Comparison of ENCODE assay signal across 1 cellular context in the genomic region with DNA sequence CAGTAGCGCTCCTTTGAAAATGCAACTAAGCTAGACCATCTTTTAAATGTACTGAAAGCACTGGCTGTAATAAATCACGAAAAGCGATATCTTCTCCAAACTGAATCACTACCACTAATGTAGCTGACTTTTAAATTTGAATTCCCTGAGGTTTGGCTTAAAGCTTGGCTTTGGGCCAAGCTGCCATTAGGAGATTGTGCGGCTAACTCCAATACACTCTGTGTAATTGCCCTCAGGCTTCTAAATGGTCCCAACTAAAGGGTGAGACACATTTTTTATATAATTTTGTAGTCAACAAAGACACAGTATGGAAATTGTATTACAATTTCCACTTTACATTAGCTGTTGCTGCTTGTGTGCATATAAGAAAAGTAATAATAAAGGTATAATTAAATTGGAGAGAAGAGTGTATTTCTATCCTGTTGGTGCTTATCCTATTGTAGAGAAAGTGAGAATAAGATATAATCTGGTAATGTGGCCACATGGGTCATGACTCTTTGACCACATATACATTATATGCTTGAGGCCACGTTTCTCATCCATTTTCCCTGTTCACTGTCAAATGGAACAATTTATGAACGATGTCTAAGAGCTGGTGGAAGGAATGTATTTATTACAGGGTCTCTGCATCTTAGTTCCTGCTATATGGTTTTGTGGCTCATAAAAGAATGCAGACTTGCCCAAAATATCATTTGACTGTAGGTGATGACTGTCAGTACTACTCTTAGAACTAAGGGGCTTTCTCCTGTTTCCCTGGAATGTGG.
TF ChIP-seq lines count a peak whose summit lies in the region.

No MANE protein-coding gene starts in this region.

TF ChIP-seq in HEK293, 187 proteins besides CTCF, POLR2A, EP300 and RAD21 (continued from another document):
- peak; percentile 61; the same call in 1 of the 2 replicates for TF ChIP-seq PRDM4 (tag by site-specific recombination; IDR thresholded peaks at IDR 0.05)
- TF ChIP-seq GLI4 (tag by site-specific recombination; IDR thresholded peaks at IDR 0.05) = no peak
- no peak for TF ChIP-seq ZNF398 (tag by site-specific recombination; IDR thresholded peaks at IDR 0.05)
- peak; percentile 48; the same call in 1 of the 2 replicates for TF ChIP-seq ZNF449 (tag by site-specific recombination; IDR thresholded peaks at IDR 0.05)
- no peak for TF ChIP-seq ZNF169 (tag by site-specific recombination; IDR thresholded peaks at IDR 0.05)
- TF ChIP-seq ZNF670 (tag by site-specific recombination; IDR thresholded peaks at IDR 0.05; ENCODE audit: low read depth) = no peak
- TF ChIP-seq ZFHX2 (tag by site-specific recombination; conservative IDR thresholded peaks at IDR 0.05) = no peak
- TF ChIP-seq, protein P1, sequence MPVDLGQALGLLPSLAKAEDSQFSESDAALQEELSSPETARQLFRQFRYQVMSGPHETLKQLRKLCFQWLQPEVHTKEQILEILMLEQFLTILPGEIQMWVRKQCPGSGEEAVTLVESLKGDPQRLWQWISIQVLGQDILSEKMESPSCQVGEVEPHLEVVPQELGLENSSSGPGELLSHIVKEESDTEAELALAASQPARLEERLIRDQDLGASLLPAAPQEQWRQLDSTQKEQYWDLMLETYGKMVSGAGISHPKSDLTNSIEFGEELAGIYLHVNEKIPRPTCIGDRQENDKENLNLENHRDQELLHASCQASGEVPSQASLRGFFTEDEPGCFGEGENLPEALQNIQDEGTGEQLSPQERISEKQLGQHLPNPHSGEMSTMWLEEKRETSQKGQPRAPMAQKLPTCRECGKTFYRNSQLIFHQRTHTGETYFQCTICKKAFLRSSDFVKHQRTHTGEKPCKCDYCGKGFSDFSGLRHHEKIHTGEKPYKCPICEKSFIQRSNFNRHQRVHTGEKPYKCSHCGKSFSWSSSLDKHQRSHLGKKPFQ (tag by site-specific recombination; IDR thresholded peaks at IDR 0.05) = peak; percentile 75
